Comparison of ENCODE assay signal across 9 cellular contexts in genomic region chr6:39166189-39166917, GRCh38. TPM values are rescaled to one million over a fixed set of nuclear protein-coding genes. Genes with fewer than 3 reads are reported as not detected.
DNase-seq lines count a peak whose midpoint lies in the region; ATAC-seq and TF ChIP-seq lines count a peak whose summit lies in the region.
"Had no signal": no experiment of that assay in that cellular context is flagged by ENCODE, and none has a peak within 500 bp of the region (broad histone marks: within the 10 kb centered on the region; RNA-seq: fewer than 3 reads in every experiment).

No MANE protein-coding gene starts in this region.

- peaks cover 2% of the 10 kb centered on the region for H3K27me3 Mint-ChIP-seq in HFFc6 (ENCODE audit: insufficient read depth)
- peaks cover 2% of the 10 kb centered on the region for H3K27me3 Mint-ChIP-seq in activated CD4-positive, alpha-beta T cell treated with anti-CD3 and anti-CD28 coated beads for 36 hours

- H3K27ac ChIP-seq in left lung = no peak overlapping the region

- TF ChIP-seq CTCF in HFFc6 (IDR thresholded peaks at IDR 0.05) (peak; percentile 78), left lung (IDR thresholded peaks at IDR 0.05) (peak; percentile 90 to 94)

- H3K36me3 Mint-ChIP-seq in HFFc6 (ENCODE audit: low read depth) = no peaks in the 10 kb centered on the region
- no peaks in the 10 kb centered on the region for H3K36me3 Mint-ChIP-seq in activated CD4-positive, alpha-beta T cell treated with anti-CD3 and anti-CD28 coated beads for 36 hours (ENCODE audit: low read depth)

- H3K36me3 ChIP-seq in left lung = no peaks in the 10 kb centered on the region

- no peak overlapping the region for H3K4me3 ChIP-seq in left lung

- H3K4me1 ChIP-seq in left lung = peaks cover 0 to 5% of the 10 kb centered on the region in 2 donors

- intact Hi-C loops in activated CD4-positive, alpha-beta T cell treated with anti-CD3 and anti-CD28 coated beads for 36 hours (cut with DNase I, micrococcal nuclease) = loop anchor here (1.0 to 5.0 kb wide), 7 partner anchors 137 to 294 kb away; no protein-coding TSS in a partner anchor
- intact Hi-C loops in left lung (cut with DNase I) = loop anchor here in 1 of 2 donors (5.0 kb wide), 1 partner anchor 136 kb away; no protein-coding TSS in a partner anchor

- DNase-seq in COLO829 (ENCODE audit: low spot score) (peak; percentile 73), HFFc6 (peak; percentile 12), NCI-H345 (lab: John Stamatoyannopoulos, UW) (peak; percentile 89), cerebellum (ENCODE audit: low spot score) (peak; percentile 3), left lung (peak; percentile 85 to 97)
- DNase-seq in activated CD4-positive, alpha-beta T cell treated with anti-CD3 and anti-CD28 coated beads for 36 hours = peak; percentile 93
- peak; percentile 80 to 91 for DNase-seq in stimulated activated CD4-positive, alpha-beta T cell treated with anti-CD3 and anti-CD28 coated beads, Interleukin-4, amount 100 ng/mL, for 48 hours (ENCODE audit: low read depth in 2 of 2)

- POLR2A ChIA-PET in activated CD4-positive, alpha-beta T cell treated with anti-CD3 and anti-CD28 coated beads for 36 hours (lab: Charles Lee) = no interaction called here

- peaks cover 0 to 2% of the 10 kb centered on the region in 2 donors for H3K9me3 ChIP-seq in left lung

- no peaks in the 10 kb centered on the region for H3K4me1 Mint-ChIP-seq in HFFc6 (ENCODE audit: low read depth)
- peaks cover 5% of the 10 kb centered on the region for H3K4me1 Mint-ChIP-seq in activated CD4-positive, alpha-beta T cell treated with anti-CD3 and anti-CD28 coated beads for 36 hours

- peak; percentile 97 for ATAC-seq in activated CD4-positive, alpha-beta T cell treated with anti-CD3 and anti-CD28 coated beads for 36 hours
- ATAC-seq in left lung = peak; percentile 95
- no peak for ATAC-seq in HG03520 (IDR thresholded peaks at IDR 0.05; ENCODE audit: unreplicated experiment)

- CTCF ChIA-PET in activated CD4-positive, alpha-beta T cell treated with anti-CD3 and anti-CD28 coated beads for 36 hours (lab: Charles Lee) = interaction anchor here (0.6 to 9.2 kb wide), 25 partner anchors 9 to 1604 kb away, joined by 3 to 211 read pairs (median 5); no protein-coding TSS in a partner anchor

- peaks cover 18% of the 10 kb centered on the region for H3K9me3 Mint-ChIP-seq in HFFc6
- H3K9me3 Mint-ChIP-seq in activated CD4-positive, alpha-beta T cell treated with anti-CD3 and anti-CD28 coated beads for 36 hours (ENCODE audit: low read depth) = no peaks in the 10 kb centered on the region

- no peak overlapping the region for H3K4me3 Mint-ChIP-seq in HFFc6
- no peak overlapping the region for H3K4me3 Mint-ChIP-seq in activated CD4-positive, alpha-beta T cell treated with anti-CD3 and anti-CD28 coated beads for 36 hours
- H3K4me3 Mint-ChIP-seq: IgD-negative memory B cell had no signal

- no peaks in the 10 kb centered on the region for H3K27me3 ChIP-seq in left lung

- no peak overlapping the region for H3K27ac Mint-ChIP-seq in HFFc6
- H3K27ac Mint-ChIP-seq in activated CD4-positive, alpha-beta T cell treated with anti-CD3 and anti-CD28 coated beads for 36 hours = no peak overlapping the region
- H3K27ac Mint-ChIP-seq: IgD-negative memory B cell had no signal

RNA-seq across cellular contexts. Expression of gene SAYSD1, which starts 51.4 kb away (rescaled TPM):
- total RNA-seq in HFFc6 (2021; fragmentation: NEBNext Ultra II Directional; extraction: Animal tissue kit (Norgen Biotek cat#: 25700)) = 1 to 10 TPM; 6.0 to 8.2 (median 7.5) TPM
- total RNA-seq in activated CD4-positive, alpha-beta T cell treated with anti-CD3 and anti-CD28 coated beads for 36 hours = 10 to 100 TPM; 14.1 to 16.7 TPM
- total RNA-seq in cerebellum (20.8 TPM), left lung (10 to 100 TPM; 15.4 TPM)

Comparison
In these comparisons a context has a peak if more than half of its experiments do, and no peak if none do; other contexts are left out.
1. DNase-seq: peak in every context shown above with its lines; median percentile 93 in activated CD4-positive, alpha-beta T cell treated with anti-CD3 and anti-CD28 coated beads for 36 hours; 91 in left lung; 89 in NCI-H345; 86 in stimulated activated CD4-positive, alpha-beta T cell treated with anti-CD3 and anti-CD28 coated beads, Interleukin-4, amount 100 ng/mL, for 48 hours; 73 in COLO829; 12 in HFFc6; 3 in cerebellum.